8 cellular contexts compared by ENCODE assay signal in the genomic region with DNA sequence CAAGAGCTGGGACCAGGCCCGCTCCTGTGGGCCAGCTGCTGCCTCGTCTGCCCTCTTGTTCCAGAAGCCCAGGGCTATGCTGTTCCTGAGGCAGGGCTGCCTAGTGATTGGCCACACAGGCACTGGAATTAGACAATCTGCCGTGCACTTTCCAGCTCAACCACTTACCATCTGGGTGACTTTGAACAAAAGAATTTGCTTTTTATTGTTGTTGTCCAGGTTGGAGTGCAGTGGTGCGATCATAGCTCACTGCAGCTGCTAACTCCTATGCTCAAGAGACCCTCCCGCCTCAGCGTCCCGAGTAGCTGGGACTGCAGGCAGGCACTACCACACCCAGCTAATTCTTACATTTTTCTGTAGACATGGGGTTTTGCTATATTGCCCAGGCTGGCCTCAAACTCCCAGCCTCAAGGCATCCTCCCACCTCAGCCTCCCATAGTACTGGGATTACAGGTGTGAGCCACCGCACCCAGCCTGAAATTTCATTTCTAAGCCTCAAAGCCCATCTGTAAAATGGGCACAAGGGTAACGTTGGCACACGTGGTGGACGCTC. TPM values are rescaled to one million over a fixed set of nuclear protein-coding genes. Genes with fewer than 3 reads are reported as not detected.
A peak's percentile ranks its signal among the peaks of the same experiment; 100 is the strongest.
DNase-seq lines count a peak whose midpoint lies in the region; ATAC-seq and TF ChIP-seq lines count a peak whose summit lies in the region.

No MANE protein-coding gene starts in this region.

- DNase-seq in right cardiac atrium: peak in 2 of 3 donors; percentile 27 to 34
- DNase-seq in heart right ventricle: no peak
- peak; percentile 83 to 88 for DNase-seq in SJSA1 (ENCODE audit: low read depth in 1 of 2, low spot score in 2 of 2)
- peak; percentile 31 for DNase-seq in fibroblast of the conjunctiva (ENCODE audit: low read depth)
- no peak for DNase-seq in upper lobe of right lung
- DNase-seq in NCI-H1105 treated with DMSO at 0.1 percent for 48 hours (lab: John Stamatoyannopoulos, UW): no peak

- intact Hi-C loops in right cardiac atrium (cut with DNase I): loop anchor here in 1 of 4 donors (5.0 kb wide), 1 partner anchor 34 kb away; no protein-coding TSS in a partner anchor
- intact Hi-C loops in heart right ventricle (cut with DNase I): no loop called here
- intact Hi-C loops in upper lobe of right lung (cut with DNase I): no loop called here

- TF ChIP-seq CTCF in heart right ventricle (IDR thresholded peaks at IDR 0.05) (no peak), upper lobe of right lung (IDR thresholded peaks at IDR 0.05) (no peak)

- ATAC-seq in right cardiac atrium: no peak
- ATAC-seq in heart right ventricle: no peak
- ATAC-seq in upper lobe of right lung: peak; percentile 35
- no peak for ATAC-seq in GM19324 (IDR thresholded peaks at IDR 0.05; ENCODE audit: low FRiP score, unreplicated experiment)
- no peak for ATAC-seq in HG03342 (IDR thresholded peaks at IDR 0.05; ENCODE audit: unreplicated experiment)

- WGBS in right cardiac atrium: 79% methylated on average over 11 of the region's 11 CpGs
- 81 to 83% methylated on average over 11 of the region's 11 CpGs for WGBS in heart right ventricle, 2 donors

- H3K4me3 ChIP-seq in right cardiac atrium (ENCODE audit: low read length) (no peak overlapping the region), heart right ventricle (no peak overlapping the region), SJSA1 (no peak overlapping the region), upper lobe of right lung (no peak overlapping the region)

- no peak overlapping the region for H3K27ac ChIP-seq in right cardiac atrium (ENCODE audit: low read length)
- H3K27ac ChIP-seq in heart right ventricle: peak overlapping the region in 1 of 10 donors; percentile 43
- H3K27ac ChIP-seq in SJSA1: peak overlapping the region; percentile 13
- H3K27ac ChIP-seq in upper lobe of right lung: no peak overlapping the region

- H3K36me3 ChIP-seq in heart right ventricle (no peaks in the 10 kb centered on the region), SJSA1 (peaks cover 9% of the 10 kb centered on the region), upper lobe of right lung (no peaks in the 10 kb centered on the region)

- no peaks in the 10 kb centered on the region for H3K9me3 ChIP-seq in right cardiac atrium (ENCODE audit: control insufficient read depth, low read length)
- no peaks in the 10 kb centered on the region for H3K9me3 ChIP-seq in heart right ventricle
- H3K9me3 ChIP-seq in SJSA1 (replicated peaks): no peaks in the 10 kb centered on the region
- no peaks in the 10 kb centered on the region for H3K9me3 ChIP-seq in upper lobe of right lung

- H3K27me3 ChIP-seq in right cardiac atrium (ENCODE audit: control insufficient read depth, insufficient read depth) (no peaks in the 10 kb centered on the region), heart right ventricle (no peaks in the 10 kb centered on the region), SJSA1 (replicated peaks) (no peaks in the 10 kb centered on the region), upper lobe of right lung (no peaks in the 10 kb centered on the region)

- H3K4me1 ChIP-seq in right cardiac atrium (ENCODE audit: control insufficient read depth, insufficient read depth, low read length) (peaks cover 13% of the 10 kb centered on the region), heart right ventricle (peaks cover 5 to 52% (median 28%) of the 10 kb centered on the region in 9 donors), SJSA1 (replicated peaks) (peaks cover 62% of the 10 kb centered on the region), upper lobe of right lung (peaks cover 24% of the 10 kb centered on the region)

RNA-seq across cellular contexts. Expression of gene NEK6, which starts 1.2 kb away (rescaled TPM):
- total RNA-seq in right cardiac atrium: 10 to 100 TPM; 12.0 to 19.2 (median 15.6) TPM
- polyA plus RNA-seq in right cardiac atrium: 4.7 TPM
- total RNA-seq in heart right ventricle: 10 to 100 TPM in 4 of 10 donors, 1 to 10 TPM in 6; 4.6 to 22.4 (median 7.9) TPM
- 1 to 10 TPM; 1.9 to 2.1 TPM for polyA plus RNA-seq in heart right ventricle
- total RNA-seq in SJSA1 (2014; rRNA removed; shearing (Covaris generic)): 32.0 and 35.5 TPM in 2 replicates
- total RNA-seq in upper lobe of right lung: 137 TPM

Comparison
In these comparisons a context has a peak if more than half of its experiments do, and no peak if none do; other contexts are left out.
1. DNase-seq: peak in right cardiac atrium (2 of 3), SJSA1 (2 of 2) and fibroblast of the conjunctiva (single experiment); none in heart right ventricle (0 of 2), upper lobe of right lung (single experiment) and NCI-H1105 treated with DMSO at 0.1 percent for 48 hours (single experiment).